Comparison of ENCODE assay signal across 8 cellular contexts in genomic region chr1:25998075-25998761, GRCh38. TPM values are rescaled to one million over a fixed set of nuclear protein-coding genes. Genes with fewer than 3 reads are reported as not detected.
DNase-seq lines count a peak whose midpoint lies in the region; ATAC-seq and TF ChIP-seq lines count a peak whose summit lies in the region.

No MANE protein-coding gene starts in this region.

- peaks cover 3% of the 10 kb centered on the region; the same call in 1 of the 2 replicates for H3K36me3 ChIP-seq in GM06990 (ENCODE audit: control insufficient read depth, insufficient read depth, low read length)
- H3K36me3 ChIP-seq in SK-N-MC (ENCODE audit: insufficient read depth, low read length) = no peaks in the 10 kb centered on the region
- no peaks in the 10 kb centered on the region for H3K36me3 ChIP-seq in osteoblast (ENCODE audit: insufficient read depth, low read length)
- H3K36me3 ChIP-seq in thymus (ENCODE audit: control insufficient read depth, insufficient read depth) = no peaks in the 10 kb centered on the region

- peak; percentile 96 for ATAC-seq in HG02571 (IDR thresholded peaks at IDR 0.05; ENCODE audit: unreplicated experiment)
- ATAC-seq in activated naive CD4-positive, alpha-beta T cell treated with anti-CD3 and anti-CD28 coated beads, Interleukin-2, amount 50 U/mL, for 72 hours = peak; percentile 98 to 99

- 3% methylated on average over 34 of the region's 34 CpGs for WGBS in thymus

- H3K9me3 ChIP-seq in SK-N-MC (ENCODE audit: low read depth, low read length) (no peaks in the 10 kb centered on the region), osteoblast (ENCODE audit: low read depth, low read length) (no peaks in the 10 kb centered on the region), thymus (ENCODE audit: control insufficient read depth) (no peaks in the 10 kb centered on the region)

- no peaks in the 10 kb centered on the region for H4K20me1 ChIP-seq in osteoblast (ENCODE audit: insufficient read depth, low read length)

- peaks cover 3% of the 10 kb centered on the region for H3K79me2 ChIP-seq in osteoblast (ENCODE audit: insufficient read depth, low read length)

- peak overlapping the region; percentile 82 to 96 for H3K27ac Mint-ChIP-seq in activated naive CD4-positive, alpha-beta T cell treated with anti-CD3 and anti-CD28 coated beads, Interleukin-2, amount 50 U/mL, for 72 hours
- peak overlapping the region; percentile 98 for H3K27ac Mint-ChIP-seq in glutamatergic neuron (ENCODE audit: unreplicated experiment)

- peaks cover 14% of the 10 kb centered on the region for H3K4me1 ChIP-seq in osteoblast (ENCODE audit: insufficient read depth, low read length)
- peaks cover 30% of the 10 kb centered on the region for H3K4me1 ChIP-seq in thymus (ENCODE audit: control insufficient read depth, insufficient read depth, low read length)

- 0 out of 2 replicates have a peak overlapping the region, but pooled peaks have one; percentile 67 for H3K27ac ChIP-seq in SK-N-MC
- H3K27ac ChIP-seq in osteoblast (ENCODE audit: low read depth, low read length) = peak overlapping the region; percentile 71
- peak overlapping the region; percentile 98 for H3K27ac ChIP-seq in thymus (ENCODE audit: low read depth)

- no peaks in the 10 kb centered on the region for H3K9me3 Mint-ChIP-seq in activated naive CD4-positive, alpha-beta T cell treated with anti-CD3 and anti-CD28 coated beads, Interleukin-2, amount 50 U/mL, for 72 hours
- H3K9me3 Mint-ChIP-seq in glutamatergic neuron (ENCODE audit: unreplicated experiment) = peaks cover 11% of the 10 kb centered on the region

- H3K27me3 Mint-ChIP-seq in glutamatergic neuron (ENCODE audit: unreplicated experiment) = peaks cover 15% of the 10 kb centered on the region

- DNase-seq in GM06990 (ENCODE audit: extremely low read depth, insufficient read length) (peak; percentile 96), NB4 (ENCODE audit: low read depth) (peak; percentile 99), SK-N-MC (ENCODE audit: low read depth, low spot score) (peak; percentile 100), glutamatergic neuron (peak; percentile 95), osteoblast (ENCODE audit: insufficient read length, low spot score, missing footprints) (peak; percentile 98)
- DNase-seq in activated naive CD4-positive, alpha-beta T cell treated with anti-CD3 and anti-CD28 coated beads, Interleukin-2, amount 50 U/mL, for 72 hours (ENCODE audit: low spot score in 2 of 2) = peak; percentile 92 to 97

- H3K9ac ChIP-seq in SK-N-MC (ENCODE audit: insufficient read length) = peak overlapping the region; percentile 66

- H2AFZ ChIP-seq in osteoblast (ENCODE audit: low read length) = peak overlapping the region; percentile 88

- peak overlapping the region; percentile 97 for H3K4me3 Mint-ChIP-seq in glutamatergic neuron (ENCODE audit: unreplicated experiment)

- peaks cover 0 to 9% of the 10 kb centered on the region in 2 donors for H3K36me3 Mint-ChIP-seq in activated naive CD4-positive, alpha-beta T cell treated with anti-CD3 and anti-CD28 coated beads, Interleukin-2, amount 50 U/mL, for 72 hours
- H3K36me3 Mint-ChIP-seq in glutamatergic neuron (ENCODE audit: unreplicated experiment) = no peaks in the 10 kb centered on the region

- peaks cover 35% of the 10 kb centered on the region for H3K4me1 Mint-ChIP-seq in glutamatergic neuron (ENCODE audit: low read depth, unreplicated experiment)

- peak overlapping the region; percentile 80 for H3K4me3 ChIP-seq in GM06990 (replicated peaks; ENCODE audit: low read depth, low read length)
- peak overlapping the region; percentile 77 for H3K4me3 ChIP-seq in NB4 (ENCODE audit: low read depth, low read length)
- H3K4me3 ChIP-seq in SK-N-MC = peak overlapping the region; percentile 85
- H3K4me3 ChIP-seq in osteoblast (ENCODE audit: insufficient read depth, low read length) = peak overlapping the region; percentile 74
- H3K4me3 ChIP-seq in thymus (ENCODE audit: low read length) = peak overlapping the region; percentile 69

- peak; percentile 7 for TF ChIP-seq POLR2A in NB4 (IDR thresholded peaks at IDR 0.05; ENCODE audit: extremely low read depth, insufficient read length)

- peak overlapping the region; percentile 81 for H3K4me2 ChIP-seq in osteoblast (ENCODE audit: insufficient read depth, low read length)

- TF ChIP-seq CTCF in GM06990 (IDR thresholded peaks at IDR 0.05; ENCODE audit: insufficient read depth, low read length, poor library complexity, severe bottlenecking) (peak; percentile 99), NB4 (IDR thresholded peaks at IDR 0.05; ENCODE audit: low read depth, low read length) (peak; percentile 87), glutamatergic neuron (IDR thresholded peaks at IDR 0.05; ENCODE audit: partially characterized antibody, unreplicated experiment) (peak; percentile 95), osteoblast (IDR thresholded peaks at IDR 0.05; ENCODE audit: extremely low read depth, low read depth, low read length) (peak; percentile 99)

- H3K27me3 ChIP-seq in GM06990 (replicated peaks; ENCODE audit: control insufficient read depth, insufficient read depth, low read length) = no peaks in the 10 kb centered on the region; the same call in 1 of the 2 replicates
- H3K27me3 ChIP-seq in osteoblast (ENCODE audit: insufficient read depth, low read length) = no peaks in the 10 kb centered on the region
- no peaks in the 10 kb centered on the region for H3K27me3 ChIP-seq in thymus (ENCODE audit: control insufficient read depth, insufficient read depth)

RNA-seq across cellular contexts. Expression of gene PAFAH2, which starts 0.4 kb away (rescaled TPM):
- total RNA-seq in activated naive CD4-positive, alpha-beta T cell treated with anti-CD3 and anti-CD28 coated beads, Interleukin-2, amount 50 U/mL, for 72 hours = 1 to 10 TPM; 8.7 to 9.5 TPM
- 6.3 TPM for total RNA-seq in glutamatergic neuron (ENCODE audit: unreplicated experiment)
- total RNA-seq in osteoblast = 6.5 and 6.9 TPM in 2 replicates
- polyA plus RNA-seq in thymus = 28.2 TPM

RNA-seq across cellular contexts. Expression of gene EXTL1, which starts 23.4 kb away (rescaled TPM):
- not detected for total RNA-seq in activated naive CD4-positive, alpha-beta T cell treated with anti-CD3 and anti-CD28 coated beads, Interleukin-2, amount 50 U/mL, for 72 hours
- total RNA-seq in glutamatergic neuron (ENCODE audit: unreplicated experiment) (2.6 TPM), osteoblast (1.4 and 3.2 TPM in 2 replicates)
- polyA plus RNA-seq in thymus = 0.14 TPM

RNA-seq across cellular contexts. Expression of gene SLC30A2, which starts 47.7 kb away (rescaled TPM):
- total RNA-seq in activated naive CD4-positive, alpha-beta T cell treated with anti-CD3 and anti-CD28 coated beads, Interleukin-2, amount 50 U/mL, for 72 hours = not detected
- not detected for total RNA-seq in glutamatergic neuron (ENCODE audit: unreplicated experiment)
- not detected in 2 replicates for total RNA-seq in osteoblast
- 0.41 TPM for polyA plus RNA-seq in thymus

Comparison
In these comparisons a context has a peak if more than half of its experiments do, and no peak if none do; other contexts are left out.
1. Peak in every context shown above with its lines: DNase-seq, ATAC-seq, H3K4me3 ChIP-seq and H3K27ac ChIP-seq.